In the genomic region with DNA sequence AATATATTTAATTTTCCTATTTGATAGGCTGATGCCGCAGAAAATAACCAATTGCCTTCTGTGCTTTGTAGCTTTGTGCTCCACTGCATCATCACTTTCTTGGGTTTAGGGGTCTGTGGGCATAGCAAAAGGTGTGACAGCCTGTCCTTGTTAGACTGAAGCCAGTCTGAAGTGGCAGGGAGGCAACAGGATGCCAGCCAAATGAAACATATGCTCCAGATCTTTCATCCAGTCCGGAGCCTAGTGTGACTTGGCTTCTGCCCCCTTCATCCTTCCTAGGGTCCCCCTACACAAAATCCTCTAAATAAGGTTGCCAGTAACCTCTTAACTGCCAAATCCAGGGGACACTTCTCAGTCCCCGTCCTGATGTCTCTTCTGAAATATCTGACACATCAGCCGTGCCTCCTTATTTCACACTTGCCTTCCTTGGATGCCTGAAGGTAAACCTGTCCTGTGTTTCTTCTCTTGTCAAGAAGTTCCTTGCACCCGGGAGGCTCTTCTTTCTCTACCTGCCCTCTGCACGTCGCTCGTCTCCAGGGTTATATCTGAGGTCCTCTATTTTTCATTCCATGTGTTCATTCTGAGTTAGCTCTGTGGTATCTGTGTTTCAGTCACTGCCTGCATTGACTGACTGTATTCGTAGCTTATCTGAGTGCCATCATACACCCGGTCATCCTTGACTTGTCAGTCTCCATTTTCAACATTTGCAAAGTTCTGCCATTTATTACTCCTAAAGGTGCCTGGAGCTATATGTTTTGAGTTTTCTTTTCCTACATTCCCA, we compare ENCODE assay signal across 19 cellular contexts. TPM values are rescaled to one million over a fixed set of nuclear protein-coding genes. Genes with fewer than 3 reads are reported as not detected.
"Had no signal": no experiment of that assay in that cellular context is flagged by ENCODE, and none has a peak within 500 bp of the region (broad histone marks: within the 10 kb centered on the region; RNA-seq: fewer than 3 reads in every experiment).

No MANE protein-coding gene starts in this region.

- H3K4me3 ChIP-seq: sigmoid colon, stomach, thoracic aorta had no signal

- H3K27ac ChIP-seq: sigmoid colon, stomach, thoracic aorta had no signal

- H3K27me3 Mint-ChIP-seq: brain; central memory CD8-positive, alpha-beta T cell had no signal

- H3K36me3 ChIP-seq: sigmoid colon, stomach, thoracic aorta had no signal

- H3K4me1 Mint-ChIP-seq: activated CD8-positive, alpha-beta memory T cell treated with anti-CD3 and anti-CD28 coated beads, Interleukin-2, amount 10 ng/mL, durations not matched to agents 7 days and 5 days; central memory CD8-positive, alpha-beta T cell had no signal

- ATAC-seq: activated CD8-positive, alpha-beta memory T cell treated with anti-CD3 and anti-CD28 coated beads, Interleukin-2, amount 10 ng/mL, durations not matched to agents 7 days and 5 days; activated naive CD4-positive, alpha-beta T cell treated with anti-CD3 and anti-CD28 coated beads, Interleukin-2, amount 50 U/mL, for 72 hours had no signal

- H3K27me3 ChIP-seq: sigmoid colon, stomach had no signal

- H3K36me3 Mint-ChIP-seq: activated CD8-positive, alpha-beta memory T cell treated with anti-CD3 and anti-CD28 coated beads, Interleukin-2, amount 10 ng/mL, durations not matched to agents 7 days and 5 days; activated naive CD4-positive, alpha-beta T cell treated with anti-CD3 and anti-CD28 coated beads, Interleukin-2, amount 50 U/mL, for 72 hours had no signal

- H3K27ac Mint-ChIP-seq: activated CD8-positive, alpha-beta memory T cell treated with anti-CD3 and anti-CD28 coated beads, Interleukin-2, amount 10 ng/mL, durations not matched to agents 7 days and 5 days; activated naive CD4-positive, alpha-beta T cell treated with anti-CD3 and anti-CD28 coated beads, Interleukin-2, amount 50 U/mL, for 72 hours; activated T-cell treated with anti-CD3 and anti-CD28 coated beads, Interleukin-2, amount 50 U/mL, for 24 hours; brain had no signal

- H3K4me3 Mint-ChIP-seq: activated CD8-positive, alpha-beta memory T cell treated with anti-CD3 and anti-CD28 coated beads, Interleukin-2, amount 10 ng/mL, durations not matched to agents 7 days and 5 days; activated T-cell treated with anti-CD3 and anti-CD28 coated beads, Interleukin-2, amount 50 U/mL, for 24 hours; brain; central memory CD8-positive, alpha-beta T cell had no signal

- H3K9me3 ChIP-seq: sigmoid colon, stomach, thoracic aorta had no signal

- DNase-seq: activated CD4-positive, alpha-beta T cell treated with anti-CD3 and anti-CD28 coated beads for 1 hour; activated CD4-positive, alpha-beta T cell treated with anti-CD3 and anti-CD28 coated beads, Interleukin-2, amount 50 U/mL, for 48 hours; activated CD8-positive, alpha-beta memory T cell treated with anti-CD3 and anti-CD28 coated beads, Interleukin-2, amount 10 ng/mL, durations not matched to agents 7 days and 5 days; activated effector memory CD4-positive, alpha-beta T cell treated with Interleukin-2 at 50 U/mL for 16 hours; activated T-cell treated with anti-CD3 and anti-CD28 coated beads, Interleukin-2, amount 50 U/mL, for 24 hours; amniotic stem cell; effector CD8-positive, alpha-beta T cell; foreskin melanocyte; head of caudate nucleus; mesendoderm; sigmoid colon; stimulated activated CD4-positive, alpha-beta T cell treated with anti-CD3 and anti-CD28 coated beads, Interleukin-1b, Interleukin-23, amount 100 ng/mL, for 48 hours; stomach; T-helper 9 cell had no signal

- H3K9me3 Mint-ChIP-seq: activated naive CD4-positive, alpha-beta T cell treated with anti-CD3 and anti-CD28 coated beads, Interleukin-2, amount 50 U/mL, for 72 hours; activated T-cell treated with anti-CD3 and anti-CD28 coated beads, Interleukin-2, amount 50 U/mL, for 24 hours; brain; central memory CD8-positive, alpha-beta T cell had no signal

RNA-seq across cellular contexts. Expression of gene HMGA2, which starts 47.8 kb away (rescaled TPM):
- total RNA-seq: activated CD8-positive, alpha-beta memory T cell treated with anti-CD3 and anti-CD28 coated beads, Interleukin-2, amount 10 ng/mL, durations not matched to agents 7 days and 5 days had no signal
- polyA plus RNA-seq: liver had no signal
